In the genomic region with DNA sequence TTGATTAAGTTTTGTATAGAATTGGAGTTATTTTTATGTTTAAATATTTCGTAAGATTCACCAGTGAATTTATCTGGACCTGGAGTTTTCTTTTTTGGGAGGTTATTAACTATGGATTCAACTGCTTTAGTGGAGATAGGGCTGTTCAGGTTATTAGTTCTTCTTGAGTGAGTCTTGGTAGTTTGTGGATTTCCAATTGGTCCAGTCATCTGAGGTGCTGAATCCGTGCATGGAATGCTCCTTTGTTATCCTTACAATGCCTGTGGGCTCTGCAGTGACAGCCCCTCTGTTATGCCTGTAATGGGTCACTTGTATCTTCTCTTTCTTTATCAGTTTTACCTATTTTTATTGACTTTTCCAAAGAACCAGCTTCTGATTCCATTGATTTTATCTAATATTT, we compare ENCODE assay signal across 26 cellular contexts. TPM values are rescaled to one million over a fixed set of nuclear protein-coding genes. Genes with fewer than 3 reads are reported as not detected.
DNase-seq lines count a peak whose midpoint lies in the region; ATAC-seq lines count a peak whose summit lies in the region.
"Had no signal": no experiment of that assay in that cellular context is flagged by ENCODE, and none has a peak within 500 bp of the region (broad histone marks: within the 10 kb centered on the region; RNA-seq: fewer than 3 reads in every experiment).

No MANE protein-coding gene starts in this region.

- no peak for ATAC-seq in T-helper 17 cell
- no peak for ATAC-seq in activated T-cell treated with anti-CD3 and anti-CD28 coated beads, Interleukin-2, amount 50 U/mL, for 4 hours
- ATAC-seq: A549, GM12878, HCT116 had no signal

- peak; percentile 19 for DNase-seq in activated CD4-positive, alpha-beta T cell treated with anti-CD3 and anti-CD28 coated beads, Interleukin-2, amount 10 ng/mL, durations not matched to agents 24 days and 14 days
- no peak for DNase-seq in activated CD4-positive, alpha-beta T cell treated with anti-CD3 and anti-CD28 coated beads for 48 hours
- DNase-seq in T-helper 17 cell (no peak), ecto neural progenitor cell (ENCODE audit: low spot score) (peak; percentile 42), NCI-H2196 treated with DMSO at 0.1 percent for 48 hours (lab: John Stamatoyannopoulos, UW; ENCODE audit: unreplicated experiment) (no peak)
- no peak for DNase-seq in activated T-cell treated with anti-CD3 and anti-CD28 coated beads, Interleukin-2, amount 50 U/mL, for 4 hours
- DNase-seq in activated CD8-positive, alpha-beta memory T cell treated with anti-CD3 and anti-CD28 coated beads for 24 hours, result no peak
- DNase-seq: 8988T; ACHN; AML-193; BE2C; CD4-positive, alpha-beta T cell; CD8-positive, alpha-beta memory T cell; DMS 273 treated with DMSO at 0.1 percent for 48 hours; DMS79; EL; GDM1; GM23248; H9; HFFc6 had no signal

- no peaks in the 10 kb centered on the region for H3K9me3 Mint-ChIP-seq in activated CD4-positive, alpha-beta T cell treated with anti-CD3 and anti-CD28 coated beads, Interleukin-2, amount 10 ng/mL, durations not matched to agents 24 days and 14 days
- no peaks in the 10 kb centered on the region for H3K9me3 Mint-ChIP-seq in activated T-cell treated with anti-CD3 and anti-CD28 coated beads, Interleukin-2, amount 50 U/mL, for 4 hours
- H3K9me3 Mint-ChIP-seq: CD4-positive, alpha-beta T cell; CD8-positive, alpha-beta memory T cell; H9; HFFc6 had no signal

- no peaks in the 10 kb centered on the region for H3K36me3 Mint-ChIP-seq in activated CD4-positive, alpha-beta T cell treated with anti-CD3 and anti-CD28 coated beads, Interleukin-2, amount 10 ng/mL, durations not matched to agents 24 days and 14 days (ENCODE audit: low read depth)
- H3K36me3 Mint-ChIP-seq in T-helper 17 cell (ENCODE audit: low read depth), result peaks cover under 1% of the 10 kb centered on the region
- no peaks in the 10 kb centered on the region for H3K36me3 Mint-ChIP-seq in activated T-cell treated with anti-CD3 and anti-CD28 coated beads, Interleukin-2, amount 50 U/mL, for 4 hours (ENCODE audit: insufficient read depth)
- H3K36me3 Mint-ChIP-seq: CD14-positive monocyte; CD8-positive, alpha-beta memory T cell had no signal

- H3K4me3 Mint-ChIP-seq in activated CD4-positive, alpha-beta T cell treated with anti-CD3 and anti-CD28 coated beads, Interleukin-2, amount 10 ng/mL, durations not matched to agents 24 days and 14 days, result no peak overlapping the region
- no peak overlapping the region for H3K4me3 Mint-ChIP-seq in T-helper 17 cell
- H3K4me3 Mint-ChIP-seq in activated T-cell treated with anti-CD3 and anti-CD28 coated beads, Interleukin-2, amount 50 U/mL, for 4 hours, result no peak overlapping the region
- H3K4me3 Mint-ChIP-seq: CD4-positive, alpha-beta T cell; CD8-positive, alpha-beta memory T cell; H9; HFFc6 had no signal

- H3K9me3 ChIP-seq in T-helper 17 cell (ENCODE audit: control insufficient read depth, low read length, poor library complexity, severe bottlenecking), result no peaks in the 10 kb centered on the region
- H3K9me3 ChIP-seq: A549; BE2C; BLaER1 treated with 17β-estradiol and CSF1 and Interleukin-3, amounts not matched to agents 10 nM and 100 nM had no signal

- H3K27me3 Mint-ChIP-seq in activated CD4-positive, alpha-beta T cell treated with anti-CD3 and anti-CD28 coated beads, Interleukin-2, amount 10 ng/mL, durations not matched to agents 24 days and 14 days, result peaks cover 5% of the 10 kb centered on the region
- H3K27me3 Mint-ChIP-seq in T-helper 17 cell, result peaks cover 55% of the 10 kb centered on the region
- H3K27me3 Mint-ChIP-seq in activated T-cell treated with anti-CD3 and anti-CD28 coated beads, Interleukin-2, amount 50 U/mL, for 4 hours (ENCODE audit: low read depth), result peaks cover 42% of the 10 kb centered on the region

- H3K27ac Mint-ChIP-seq in activated CD4-positive, alpha-beta T cell treated with anti-CD3 and anti-CD28 coated beads, Interleukin-2, amount 10 ng/mL, durations not matched to agents 24 days and 14 days, result no peak overlapping the region
- H3K27ac Mint-ChIP-seq in T-helper 17 cell, result peak overlapping the region; percentile 72
- H3K27ac Mint-ChIP-seq: CD14-positive monocyte; CD4-positive, alpha-beta T cell; CD8-positive, alpha-beta memory T cell; H9; HFFc6 had no signal

- H3K4me1 Mint-ChIP-seq in activated CD4-positive, alpha-beta T cell treated with anti-CD3 and anti-CD28 coated beads, Interleukin-2, amount 10 ng/mL, durations not matched to agents 24 days and 14 days, result no peaks in the 10 kb centered on the region
- no peaks in the 10 kb centered on the region for H3K4me1 Mint-ChIP-seq in T-helper 17 cell
- H3K4me1 Mint-ChIP-seq in activated T-cell treated with anti-CD3 and anti-CD28 coated beads, Interleukin-2, amount 50 U/mL, for 4 hours (ENCODE audit: low read depth), result no peaks in the 10 kb centered on the region
- H3K4me1 Mint-ChIP-seq: CD14-positive monocyte; CD8-positive, alpha-beta memory T cell; H9 had no signal

- intact Hi-C loops in activated CD4-positive, alpha-beta T cell treated with anti-CD3 and anti-CD28 coated beads, Interleukin-2, amount 10 ng/mL, durations not matched to agents 24 days and 14 days (cut with micrococcal nuclease), result no loop called here

RNA-seq across cellular contexts. Expression of a gene that starts 15.4 kb away (rescaled TPM):
- total RNA-seq in activated CD4-positive, alpha-beta T cell treated with anti-CD3 and anti-CD28 coated beads, Interleukin-2, amount 10 ng/mL, durations not matched to agents 24 days and 14 days, result not detected in 2 replicates
- not detected for total RNA-seq in T-helper 17 cell
- total RNA-seq in activated T-cell treated with anti-CD3 and anti-CD28 coated beads, Interleukin-2, amount 50 U/mL, for 4 hours, result not detected
- total RNA-seq: CD4-positive, alpha-beta T cell; CD8-positive, alpha-beta memory T cell; GM12878; GM23248; H1; H9; HFFc6 had no signal

Comparison
In these comparisons a context has a peak if more than half of its experiments do, and no peak if none do; other contexts are left out.
1. DNase-seq: peak in activated CD4-positive, alpha-beta T cell treated with anti-CD3 and anti-CD28 coated beads, Interleukin-2, amount 10 ng/mL, durations not matched to agents 24 days and 14 days (single experiment) and ecto neural progenitor cell (single experiment); none in activated CD4-positive, alpha-beta T cell treated with anti-CD3 and anti-CD28 coated beads for 48 hours (single experiment), T-helper 17 cell (0 of 3), NCI-H2196 treated with DMSO at 0.1 percent for 48 hours (single experiment), activated T-cell treated with anti-CD3 and anti-CD28 coated beads, Interleukin-2, amount 50 U/mL, for 4 hours (single experiment) and activated CD8-positive, alpha-beta memory T cell treated with anti-CD3 and anti-CD28 coated beads for 24 hours (single experiment).